In genomic region chr7:116862234-116863167, GRCh38 we compare ENCODE assay signal across 8 cellular contexts. TPM values are rescaled to one million over a fixed set of nuclear protein-coding genes. Genes with fewer than 3 reads are reported as not detected.
DNase-seq lines count a peak whose midpoint lies in the region; ATAC-seq, FAIRE-seq and TF ChIP-seq lines count a peak whose summit lies in the region.

Gene CAPZA2, plus strand, starts transcription at chr7:116862587. Its CDS starts 25 bp downstream, at chr7:116862612.

- WGBS in HepG2 (ENCODE audit: low lambda C conversion rate), result 4% methylated on average over 14 of the region's 98 CpGs

- ATAC-seq in CD4-positive, alpha-beta T cell (ENCODE audit: poor library complexity), result peak; percentile 86
- ATAC-seq in GM19397 (IDR thresholded peaks at IDR 0.05; ENCODE audit: unreplicated experiment) (peak; percentile 93), HG03565 (IDR thresholded peaks at IDR 0.05; ENCODE audit: unreplicated experiment) (peak; percentile 86), HepG2 (peak; percentile 92)

- peak; percentile 88 to 97 (median 94) for DNase-seq in CD4-positive, alpha-beta T cell
- DNase-seq in NCI-H748 treated with DMSO at 0.1 percent for 48 hours (lab: John Stamatoyannopoulos, UW) (peak; percentile 84), dedifferentiated amniotic fluid mesenchymal stem cell (ENCODE audit: extremely low spot score) (peak; percentile 89), HepG2 (ENCODE audit: low spot score) (peak; percentile 78)
- DNase-seq in activated CD4-positive, alpha-beta T cell treated with anti-CD3 and anti-CD28 coated beads, Interleukin-2, amount 50 U/mL, for 24 hours (ENCODE audit: low read depth in 1 of 2, low spot score in 1 of 2), result peak; percentile 89 to 92
- DNase-seq in stimulated activated CD4-positive, alpha-beta T cell treated with anti-CD3 and anti-CD28 coated beads, Interleukin-2, amount 100 ng/mL, for 48 hours, result peak; percentile 88 to 95

- H3K4me3 Mint-ChIP-seq in CD4-positive, alpha-beta T cell, result peak within 1 kb of the TSS; percentile 99

- no peaks in the 10 kb centered on the region for H3K36me3 ChIP-seq in HepG2 (replicated peaks in 1 of 2; ENCODE audit: control insufficient read depth in 1 of 2, insufficient read depth in 2 of 2, low read length in 2 of 2)

- no peaks in the 10 kb centered on the region for H3K9me3 ChIP-seq in CD4-positive, alpha-beta T cell (ENCODE audit: control insufficient read depth, low read length)
- no peaks in the 10 kb centered on the region for H3K9me3 ChIP-seq in HepG2 (ENCODE audit: low read length)

- H3K79me2 ChIP-seq in HepG2 (ENCODE audit: insufficient read depth, low read length), result peaks cover 47% of the 10 kb centered on the region

- no TSS peak for BruUV-seq in HepG2 (replicated peaks; lab: Mats Ljungman, UMichigan)

- H3K4me1 ChIP-seq in HepG2 (ENCODE audit: insufficient read depth, low read length), result peaks cover 41% of the 10 kb centered on the region

- FAIRE-seq in HepG2 (lab: Jason Lieb, UNC), result no peak

- peak within 1 kb of the TSS; percentile 94 for H3K27ac Mint-ChIP-seq in CD4-positive, alpha-beta T cell

- TF ChIP-seq POLR2A in HepG2 (IDR thresholded peaks at IDR 0.05; ENCODE audit: insufficient read depth in 1 of 2, low read depth in 2 of 2, low read length in 2 of 2), result peak; percentile 64 to 85

- intact Hi-C loops in CD4-positive, alpha-beta T cell (cut with DNase I, micrococcal nuclease), result loop anchor here (5.0 to 10.0 kb wide), 4 partner anchors 52 to 1948 kb away; partner anchors contain the start of gene ST7 (in 1 of the 2)
- intact Hi-C loops in HepG2 (cut with micrococcal nuclease; ENCODE audit: unreplicated experiment), result loop anchor here (1.0 to 10.0 kb wide), 3 partner anchors 20 to 52 kb away; no protein-coding TSS in a partner anchor

- H4K20me1 ChIP-seq in HepG2 (ENCODE audit: insufficient read depth, low read length), result peaks cover 27% of the 10 kb centered on the region

- peaks cover 44% of the 10 kb centered on the region for H3K4me1 Mint-ChIP-seq in CD4-positive, alpha-beta T cell (ENCODE audit: low read depth)

- H3K27me3 ChIP-seq in CD4-positive, alpha-beta T cell (ENCODE audit: control insufficient read depth, insufficient read depth, low read length), result no peaks in the 10 kb centered on the region
- H3K27me3 ChIP-seq in HepG2 (ENCODE audit: control insufficient read depth in 1 of 2, insufficient read depth in 2 of 2, low read length in 2 of 2), result no peaks in the 10 kb centered on the region; a peak in 1 of 5 replicates

- TF ChIP-seq CTCF in CD4-positive, alpha-beta T cell (IDR thresholded peaks at IDR 0.05), result peak; percentile 22
- TF ChIP-seq CTCF in HepG2 (CRISPR knock-in tag; IDR thresholded peaks at IDR 0.05), result no peak

- POLR2A ChIA-PET in CD4-positive, alpha-beta T cell (lab: Charles Lee), result interaction anchor here (1.2 kb wide), 1 partner anchor 652 kb away, joined by 3 read pairs; the partner anchor contains the start of gene TES
- POLR2A ChIA-PET in HepG2 (lab: Yijun Ruan, JAX), result no interaction called here

- peak within 1 kb of the TSS; percentile 79 for H3K27ac ChIP-seq in CD4-positive, alpha-beta T cell (ENCODE audit: low read depth, low read length)
- peak within 1 kb of the TSS; percentile 74 for H3K27ac ChIP-seq in HepG2 (ENCODE audit: extremely low read length, insufficient read depth, low read length)

- peak within 1 kb of the TSS; percentile 66 for H2AFZ ChIP-seq in HepG2 (ENCODE audit: low read length)

- peaks cover 11% of the 10 kb centered on the region for H3K36me3 Mint-ChIP-seq in CD4-positive, alpha-beta T cell (ENCODE audit: low read depth)

- peak within 1 kb of the TSS; percentile 76 for H3K4me2 ChIP-seq in HepG2 (ENCODE audit: low read depth, low read length)

- H3K4me3 ChIP-seq in HepG2 (replicated peaks in 1 of 3; ENCODE audit: insufficient read depth in 1 of 3, low read depth in 2 of 3, low read length in 3 of 3), result peak within 1 kb of the TSS; percentile 88 to 98 (median 97)

- H3K9me3 Mint-ChIP-seq in CD4-positive, alpha-beta T cell, result no peaks in the 10 kb centered on the region

- TF ChIP-seq RAD21 in HepG2 (CRISPR knock-in tag; IDR thresholded peaks at IDR 0.05), result no peak; the same call in 1 of the 2 replicates

- peak within 1 kb of the TSS; percentile 91 for H3K9ac ChIP-seq in HepG2 (ENCODE audit: insufficient read depth, low read depth, low read length)

- TF ChIP-seq EP300 in HepG2 (IDR thresholded peaks at IDR 0.05; ENCODE audit: low read depth in 2 of 2, low read length in 2 of 2), result peak in 1 of 2 experiments; percentile 53; a peak in 1 of 4 replicates
- TF ChIP-seq EP300 in HepG2 (CRISPR knock-in tag; IDR thresholded peaks at IDR 0.05; ENCODE audit: borderline replicate concordance), result no peak

- in situ Hi-C loops in HepG2 (cut with HindIII; ENCODE audit: extremely low pct_ligation_motif_present, low pct_unique_long_range_greater_than_20kb), result no loop called here

- CTCF ChIA-PET in CD4-positive, alpha-beta T cell (lab: Charles Lee), result interaction anchor here (0.9 to 1.3 kb wide), 2 partner anchors 8 to 10 kb away, joined by 3 read pairs; no protein-coding TSS in a partner anchor
- CTCF ChIA-PET in HepG2 (lab: Yijun Ruan, JAX; ENCODE audit: low intra/inter-chr PET ratio, low total read pairs), result no interaction called here

- H3K27me3 Mint-ChIP-seq in CD4-positive, alpha-beta T cell, result peaks cover 7% of the 10 kb centered on the region

TF ChIP-seq in HepG2, 621 proteins besides CTCF, POLR2A, EP300 and RAD21 (continues in another document):
- 0 out of 2 replicates have a peak, but pooled peaks have one; percentile 72 for TF ChIP-seq ZNF546 (CRISPR knock-in tag; conservative IDR thresholded peaks at IDR 0.05)
- TF ChIP-seq ZNF335 (CRISPR knock-in tag; IDR thresholded peaks at IDR 0.05), result peak; percentile 74; the same call in 1 of the 2 replicates
- peak; percentile 56 for TF ChIP-seq ZNF883 (CRISPR knock-in tag; IDR thresholded peaks at IDR 0.05; ENCODE audit: not compliant biosample characterization)
- TF ChIP-seq KDM5A (IDR thresholded peaks at IDR 0.05; ENCODE audit: borderline replicate concordance, low read length), result peak; percentile 46; the same call in 1 of the 2 replicates
- peak; percentile 80; the same call in 1 of the 2 replicates for TF ChIP-seq ARID4A (CRISPR knock-in tag; IDR thresholded peaks at IDR 0.05; ENCODE audit: borderline replicate concordance)
- peak; percentile 68; the same call in 1 of the 2 replicates for TF ChIP-seq NRL (CRISPR knock-in tag; IDR thresholded peaks at IDR 0.05; ENCODE audit: borderline replicate concordance)
- TF ChIP-seq MYC (CRISPR knock-in tag; IDR thresholded peaks at IDR 0.05; ENCODE audit: borderline replicate concordance), result peak; percentile 76
- peak; percentile 53; the same call in 1 of the 2 replicates for TF ChIP-seq ZNF563 (CRISPR knock-in tag; IDR thresholded peaks at IDR 0.05)

RNA-seq across cellular contexts. Expression of gene CAPZA2, which starts in this region (rescaled TPM):
- 10 to 100 TPM; 93.6 to 96.5 TPM for total RNA-seq in CD4-positive, alpha-beta T cell
- total RNA-seq in HepG2 (2016; rRNA removed; fragmentation: Illumina TruSeq; extraction: Trizol), result 199 and 286 TPM in 2 replicates
- total RNA-seq in HepG2 (2016; cell fraction: cytosol; rRNA removed; fragmentation: Illumina TruSeq; extraction: Trizol; ENCODE audit: low read depth), result 24.4 and 27.4 TPM in 2 replicates
- 185 and 316 TPM in 2 replicates for total RNA-seq in HepG2 (2016; cell fraction: insoluble cytoplasmic fraction; rRNA removed; fragmentation: Illumina TruSeq; extraction: Trizol)
- 84.0 and 101 TPM in 2 replicates for total RNA-seq in HepG2 (2016; cell fraction: membrane; rRNA removed; fragmentation: Illumina TruSeq; extraction: Trizol)
- 80.2 and 86.7 TPM in 2 replicates for total RNA-seq in HepG2 (2016; cell fraction: nucleus; rRNA removed; fragmentation: Illumina TruSeq; extraction: Trizol)
- polyA plus RNA-seq in HepG2 (2011; rRNA removed), result 30.6 and 38.4 TPM in 2 replicates
- 13.6 and 23.2 TPM in 2 replicates for polyA plus RNA-seq in HepG2 (2011; cell fraction: cytosol; rRNA removed)
- polyA plus RNA-seq in HepG2 (2011; cell fraction: nucleus; rRNA removed), result 7.4 and 12.5 TPM in 2 replicates
- 60.2 and 71.6 TPM in 2 replicates for polyA plus RNA-seq in HepG2 (2012)
- 19.1 TPM in 2 replicates for polyA plus RNA-seq in HepG2 (2016; cell fraction: cytosol; fragmentation: Illumina TruSeq; extraction: Trizol; ENCODE audit: low read depth)
- polyA plus RNA-seq in HepG2 (2016; cell fraction: insoluble cytoplasmic fraction; fragmentation: Illumina TruSeq; extraction: Trizol; ENCODE audit: low read depth), result 177 and 188 TPM in 2 replicates
- polyA plus RNA-seq in HepG2 (2016; cell fraction: membrane; fragmentation: Illumina TruSeq; extraction: Trizol; ENCODE audit: low read depth), result 37.6 and 44.7 TPM in 2 replicates
- 56.1 and 58.9 TPM in 2 replicates for polyA plus RNA-seq in HepG2 (2016; cell fraction: nucleus; fragmentation: Illumina TruSeq; extraction: Trizol; ENCODE audit: insufficient read depth, low read depth)
- 14.8 and 29.3 TPM in 2 replicates for polyA minus RNA-seq in HepG2 (2011; rRNA and poly(A)+ RNA removed; ENCODE audit: low replicate concordance)
- 31.0 and 34.3 TPM in 2 replicates for polyA minus RNA-seq in HepG2 (2011; cell fraction: cytosol; rRNA and poly(A)+ RNA removed)
- polyA minus RNA-seq in HepG2 (2011; cell fraction: nucleus; rRNA and poly(A)+ RNA removed), result 77.0 and 95.7 TPM in 2 replicates

Comparison
In these comparisons a context has a peak if more than half of its experiments do, and no peak if none do; other contexts are left out.
1. Peak in every context shown above with its lines: DNase-seq, ATAC-seq, H3K4me3 ChIP-seq and H3K27ac ChIP-seq.